In genomic region chr16:85752511-85753420, GRCh38 we compare ENCODE assay signal across 9 cellular contexts. TPM values are rescaled to one million over a fixed set of nuclear protein-coding genes. Genes with fewer than 3 reads are reported as not detected.
DNase-seq lines count a peak whose midpoint lies in the region; ATAC-seq and TF ChIP-seq lines count a peak whose summit lies in the region.
"Had no signal": no experiment of that assay in that cellular context is flagged by ENCODE, and none has a peak within 500 bp of the region (broad histone marks: within the 10 kb centered on the region; RNA-seq: fewer than 3 reads in every experiment).

No MANE protein-coding gene starts in this region.

- H3K9me3 Mint-ChIP-seq in H9: no peaks in the 10 kb centered on the region
- no peaks in the 10 kb centered on the region for H3K9me3 Mint-ChIP-seq in stimulated activated naive B cell treated with anti-CD40 and anti-IgM and Interleukin-4, amounts not matched to agents 10 μg/mL and 1 μg/mL and 100 μg/mL, for 72 hours

- ATAC-seq in stimulated activated naive B cell treated with anti-CD40 and anti-IgM and Interleukin-4, amounts not matched to agents 10 μg/mL and 1 μg/mL and 100 μg/mL, for 72 hours (replicated peaks): no peak

- H3K4me3 ChIP-seq in OCI-LY3 (ENCODE audit: low read length): no peak overlapping the region; the same call in 1 of the 2 replicates
- H3K4me3 ChIP-seq: colonic mucosa had no signal

- no peak overlapping the region for H3K56ac ChIP-seq in H9 (ENCODE audit: insufficient read length, low read depth, low read length)

- H3K9ac ChIP-seq in H9 (ENCODE audit: extremely low read depth, insufficient read length, low read length) (no peak overlapping the region), OCI-LY3 (ENCODE audit: low read length) (no peak overlapping the region)

- TF ChIP-seq CTCF in H9 (conservative IDR thresholded peaks at IDR 0.05) (peak; percentile 46; the same call in 2 of the 3 replicates), OCI-LY3 (IDR thresholded peaks at IDR 0.05; ENCODE audit: low read depth, low read length) (peak; percentile 38)

- H4K20me1 ChIP-seq in H9 (ENCODE audit: control insufficient read depth, insufficient read depth, insufficient read length) (no peaks in the 10 kb centered on the region), OCI-LY3 (ENCODE audit: insufficient read depth, low read length) (0 out of 2 replicates have a peak, but pooled peaks cover 9% of the 10 kb centered on the region)

- H3K4me3 Mint-ChIP-seq in H9: peak overlapping the region in 1 of 2 experiments; percentile 3; a peak in 1 of 5 replicates
- H3K4me3 Mint-ChIP-seq in stimulated activated naive B cell treated with anti-CD40 and anti-IgM and Interleukin-4, amounts not matched to agents 10 μg/mL and 1 μg/mL and 100 μg/mL, for 72 hours: no peak overlapping the region

- H3K23ac ChIP-seq in H9 (ENCODE audit: insufficient read length, low read depth, low read length): no peak overlapping the region

- H3K27me3 Mint-ChIP-seq in H9 (ENCODE audit: low read depth): peaks cover 37% of the 10 kb centered on the region
- no peaks in the 10 kb centered on the region for H3K27me3 Mint-ChIP-seq in stimulated activated naive B cell treated with anti-CD40 and anti-IgM and Interleukin-4, amounts not matched to agents 10 μg/mL and 1 μg/mL and 100 μg/mL, for 72 hours

- DNase-seq in H9: peak; percentile 77
- peak; percentile 30 for DNase-seq in germinal center (ENCODE audit: low spot score)
- DNase-seq in stimulated activated naive B cell treated with anti-CD40 and anti-IgM and Interleukin-4, amounts not matched to agents 10 μg/mL and 1 μg/mL and 100 μg/mL, for 72 hours: peak; percentile 27
- no peak for DNase-seq in stimulated activated naive CD4-positive, alpha-beta T cell treated with Interleukin-2 at 50 U/mL for 16 hours (lab: John Stamatoyannopoulos, UW)
- no peak for DNase-seq in midbrain (lab: John Stamatoyannopoulos, UW)
- no peak for DNase-seq in NCI-H187 (lab: John Stamatoyannopoulos, UW)
- DNase-seq: colonic mucosa, right cardiac atrium had no signal

- H3K4me1 Mint-ChIP-seq in H9: peaks cover 34 to 41% of the 10 kb centered on the region in 2 experiments
- peaks cover 65 to 82% of the 10 kb centered on the region in 2 donors for H3K4me1 Mint-ChIP-seq in stimulated activated naive B cell treated with anti-CD40 and anti-IgM and Interleukin-4, amounts not matched to agents 10 μg/mL and 1 μg/mL and 100 μg/mL, for 72 hours

- no peaks in the 10 kb centered on the region for H3K79me1 ChIP-seq in H9 (ENCODE audit: insufficient read depth, low read depth, low read length, poor library complexity, severe bottlenecking)

- H3K9me3 ChIP-seq in H9 (ENCODE audit: control insufficient read depth, low read depth, low read length): no peaks in the 10 kb centered on the region
- no peaks in the 10 kb centered on the region for H3K9me3 ChIP-seq in OCI-LY3 (ENCODE audit: insufficient read depth, low read length)
- H3K9me3 ChIP-seq: colonic mucosa had no signal

- H2BK12ac ChIP-seq in H9 (ENCODE audit: insufficient read length, low read depth, low read length): no peak overlapping the region

- H4K8ac ChIP-seq in H9 (replicated peaks; ENCODE audit: insufficient read length, low read depth, low read length): no peak overlapping the region

- H3K23me2 ChIP-seq in H9 (ENCODE audit: insufficient read length, low read depth, low read length, poor library complexity, severe bottlenecking): peaks cover 8% of the 10 kb centered on the region

- H2AFZ ChIP-seq in H9 (ENCODE audit: low read length) (no peak overlapping the region), OCI-LY3 (ENCODE audit: low read depth, low read length) (peak overlapping the region; percentile 20; the same call in 1 of the 2 replicates)

- no peak overlapping the region for H4K5ac ChIP-seq in H9 (ENCODE audit: insufficient read length, low read depth, low read length)

- H3K79me2 ChIP-seq in H9 (ENCODE audit: insufficient read depth, low read length): no peaks in the 10 kb centered on the region
- no peaks in the 10 kb centered on the region for H3K79me2 ChIP-seq in OCI-LY3 (ENCODE audit: low read length)

- H3K36me3 Mint-ChIP-seq in H9 (ENCODE audit: insufficient read depth in 1 of 3, low read depth in 3 of 3): no peaks in the 10 kb centered on the region; a peak in 1 of 7 replicates
- H3K36me3 Mint-ChIP-seq in stimulated activated naive B cell treated with anti-CD40 and anti-IgM and Interleukin-4, amounts not matched to agents 10 μg/mL and 1 μg/mL and 100 μg/mL, for 72 hours: no peaks in the 10 kb centered on the region

- no peak overlapping the region for H2BK5ac ChIP-seq in H9 (ENCODE audit: insufficient read length, low read length)

- no peak overlapping the region for H3T11ph ChIP-seq in H9 (ENCODE audit: low read length)

- no peaks in the 10 kb centered on the region for H3K36me3 ChIP-seq in OCI-LY3 (replicated peaks; ENCODE audit: low read depth, low read length)
- H3K36me3 ChIP-seq: colonic mucosa had no signal

- H3K27ac ChIP-seq in H9 (ENCODE audit: insufficient read length, low read depth, low read length): no peak overlapping the region
- no peak overlapping the region for H3K27ac ChIP-seq in OCI-LY3 (ENCODE audit: low read length)
- H3K27ac ChIP-seq: colonic mucosa had no signal

- no peak overlapping the region for H3K14ac ChIP-seq in H9 (ENCODE audit: insufficient read depth, low read length)

- no peak overlapping the region for H3K18ac ChIP-seq in H9 (ENCODE audit: insufficient read length, low read depth, low read length)

- H2BK20ac ChIP-seq in H9 (ENCODE audit: low read depth, low read length, poor library complexity, severe bottlenecking): no peak overlapping the region

- H3K4ac ChIP-seq in H9 (ENCODE audit: low read depth, low read length): no peak overlapping the region

- no peaks in the 10 kb centered on the region; the same call in 1 of the 2 replicates for H3K4me1 ChIP-seq in H9 (ENCODE audit: insufficient read depth, low read length)
- H3K4me1 ChIP-seq in OCI-LY3 (ENCODE audit: low read length): peaks cover 56% of the 10 kb centered on the region

- no peak overlapping the region for H3K27ac Mint-ChIP-seq in H9
- H3K27ac Mint-ChIP-seq in stimulated activated naive B cell treated with anti-CD40 and anti-IgM and Interleukin-4, amounts not matched to agents 10 μg/mL and 1 μg/mL and 100 μg/mL, for 72 hours: peak overlapping the region; percentile 79

- no peak overlapping the region for H3K4me2 ChIP-seq in H9 (ENCODE audit: insufficient read depth, insufficient read length, low read length)
- H3K4me2 ChIP-seq in OCI-LY3 (ENCODE audit: low read length): peak overlapping the region; percentile 39

- H2BK15ac ChIP-seq in H9 (ENCODE audit: low read depth, low read length): no peak overlapping the region

- WGBS in H9 (ENCODE audit: extremely low coverage, insufficient read length, low lambda C conversion rate): no CpG with 5 or more reads among the region's 21 CpGs

- H3K27me3 ChIP-seq in H9 (ENCODE audit: insufficient read depth, low read length) (no peaks in the 10 kb centered on the region; the same call in 1 of the 2 replicates), OCI-LY3 (ENCODE audit: low read depth, low read length) (peaks cover 73% of the 10 kb centered on the region)

- H4K91ac ChIP-seq in H9 (ENCODE audit: insufficient read length, low read depth, low read length): no peak overlapping the region

- no peak overlapping the region for H2BK120ac ChIP-seq in H9 (ENCODE audit: low read depth, low read length, poor library complexity, severe bottlenecking)

- H2AK5ac ChIP-seq in H9 (ENCODE audit: insufficient read length, low read length): no peak overlapping the region

RNA-seq across cellular contexts. Expression of gene C16orf74, which starts 1.9 kb away (rescaled TPM):
- 4.9 and 5.6 TPM in 2 replicates for total RNA-seq in H9 (2021)

RNA-seq across cellular contexts. Expression of gene EMC8, which starts 46.6 kb away (rescaled TPM):
- total RNA-seq in H9 (2021): 52.3 and 59.5 TPM in 2 replicates

RNA-seq across cellular contexts. Expression of gene COX4I1, which starts 46.7 kb away (rescaled TPM):
- total RNA-seq in H9 (2021): 506 and 520 TPM in 2 replicates

Comparison
In these comparisons a context has a peak if more than half of its experiments do, and no peak if none do; other contexts are left out.
1. DNase-seq: peak in H9 (single experiment), germinal center (single experiment) and stimulated activated naive B cell treated with anti-CD40 and anti-IgM and Interleukin-4, amounts not matched to agents 10 μg/mL and 1 μg/mL and 100 μg/mL, for 72 hours (single experiment); none in stimulated activated naive CD4-positive, alpha-beta T cell treated with Interleukin-2 at 50 U/mL for 16 hours (single experiment), midbrain (single experiment) and NCI-H187 (0 of 2).